In genomic region chr17:81468111-81468764, GRCh38 we compare ENCODE assay signal across 21 cellular contexts.
"Had no signal": no experiment of that assay in that cellular context is flagged by ENCODE, and none has a peak within 500 bp of the region (broad histone marks: within the 10 kb centered on the region; RNA-seq: fewer than 3 reads in every experiment).

No MANE protein-coding gene starts in this region.

- H3K4me3 Mint-ChIP-seq: activated CD4-positive, alpha-beta T cell treated with anti-CD3 and anti-CD28 coated beads for 36 hours; activated naive CD8-positive, alpha-beta T cell treated with anti-CD3 and anti-CD28 coated beads, Interleukin-2, amount 10 ng/mL, durations not matched to agents 7 days and 5 days; activated T-cell treated with anti-CD3 and anti-CD28 coated beads, Interleukin-2, amount 50 U/mL, for 4 hours; naive B cell; stimulated activated naive CD8-positive, alpha-beta T cell treated with anti-CD3 and anti-CD28 coated beads, Interleukin-15, Interleukin-2, amounts not matched to agents 100 ng/mL and 50 ng/mL, for 24 hours; WTC11 had no signal

- H3K4me1 Mint-ChIP-seq: activated CD4-positive, alpha-beta T cell treated with anti-CD3 and anti-CD28 coated beads for 36 hours; activated naive CD8-positive, alpha-beta T cell treated with anti-CD3 and anti-CD28 coated beads, Interleukin-2, amount 10 ng/mL, durations not matched to agents 7 days and 5 days; naive B cell; WTC11 had no signal

- H3K27me3 Mint-ChIP-seq: activated CD4-positive, alpha-beta T cell treated with anti-CD3 and anti-CD28 coated beads for 36 hours; activated naive CD8-positive, alpha-beta T cell treated with anti-CD3 and anti-CD28 coated beads, Interleukin-2, amount 10 ng/mL, durations not matched to agents 7 days and 5 days; naive B cell; stimulated activated naive CD8-positive, alpha-beta T cell treated with anti-CD3 and anti-CD28 coated beads, Interleukin-15, Interleukin-2, amounts not matched to agents 100 ng/mL and 50 ng/mL, for 24 hours had no signal

- H3K27ac ChIP-seq: epithelial cell of prostate, lower lobe of right lung, tibial artery had no signal

- H3K27ac Mint-ChIP-seq: activated CD4-positive, alpha-beta T cell treated with anti-CD3 and anti-CD28 coated beads for 36 hours; activated naive CD8-positive, alpha-beta T cell treated with anti-CD3 and anti-CD28 coated beads, Interleukin-2, amount 10 ng/mL, durations not matched to agents 7 days and 5 days; activated T-helper 2 cell treated with anti-CD3 and anti-CD28 coated beads, Interferon-gamma antibody, Interleukin-2, Interleukin-4, amounts not matched to agents 10 μg/mL and 5 μg/mL and 100 μg/mL, durations not matched to agents 14 hours and 24 hours and 36 hours; progenitor cell of endocrine pancreas; stimulated activated naive CD8-positive, alpha-beta T cell treated with anti-CD3 and anti-CD28 coated beads, Interleukin-15, Interleukin-2, amounts not matched to agents 100 ng/mL and 50 ng/mL, for 24 hours; WTC11 had no signal

- H3K4me1 ChIP-seq: lower lobe of right lung had no signal

- H3K36me3 Mint-ChIP-seq: activated naive CD8-positive, alpha-beta T cell treated with anti-CD3 and anti-CD28 coated beads, Interleukin-2, amount 10 ng/mL, durations not matched to agents 7 days and 5 days; naive B cell; WTC11 had no signal

- H3K9me3 ChIP-seq: lower lobe of right lung, tibial artery had no signal

- ATAC-seq: activated CD4-positive, alpha-beta T cell treated with anti-CD3 and anti-CD28 coated beads for 36 hours; activated T-cell treated with anti-CD3 and anti-CD28 coated beads, Interleukin-2, amount 50 U/mL, for 4 hours; lower lobe of right lung; WTC11 had no signal

- DNase-seq: activated CD4-positive, alpha-beta T cell treated with anti-CD3 and anti-CD28 coated beads for 36 hours; activated CD4-positive, alpha-beta T cell treated with anti-CD3 and anti-CD28 coated beads, Interleukin-2, amount 50 U/mL, for 4 hours; activated CD8-positive, alpha-beta memory T cell treated with anti-CD3 and anti-CD28 coated beads, Interleukin-2, amount 50 U/mL, for 48 hours; activated naive CD4-positive, alpha-beta T cell; activated naive CD8-positive, alpha-beta T cell treated with anti-CD3 and anti-CD28 coated beads, Interleukin-2, amount 10 ng/mL, durations not matched to agents 7 days and 5 days; activated T-cell treated with anti-CD3 and anti-CD28 coated beads, Interleukin-2, amount 50 U/mL, for 4 hours; amniotic stem cell; cerebellar nuclear complex; cortex of kidney; lower lobe of right lung; mesendoderm; naive B cell; retina; stimulated activated CD4-positive, alpha-beta T cell treated with anti-CD3 and anti-CD28 coated beads, Interleukin-4, amount 100 ng/mL, for 4 hours; T-helper 9 cell; tibial artery had no signal

- H3K27me3 ChIP-seq: tibial artery had no signal

- H3K9me3 Mint-ChIP-seq: activated naive CD8-positive, alpha-beta T cell treated with anti-CD3 and anti-CD28 coated beads, Interleukin-2, amount 10 ng/mL, durations not matched to agents 7 days and 5 days; activated T-cell treated with anti-CD3 and anti-CD28 coated beads, Interleukin-2, amount 50 U/mL, for 4 hours; activated T-helper 2 cell treated with anti-CD3 and anti-CD28 coated beads, Interferon-gamma antibody, Interleukin-2, Interleukin-4, amounts not matched to agents 10 μg/mL and 5 μg/mL and 100 μg/mL, durations not matched to agents 14 hours and 24 hours and 36 hours; naive B cell; stimulated activated naive CD8-positive, alpha-beta T cell treated with anti-CD3 and anti-CD28 coated beads, Interleukin-15, Interleukin-2, amounts not matched to agents 100 ng/mL and 50 ng/mL, for 24 hours had no signal

- H3K4me3 ChIP-seq: lower lobe of right lung, tibial artery had no signal
